ENCODE assay signal across 8 cellular contexts in genomic region chr9:37119907-37120839, GRCh38. TPM values are rescaled to one million over a fixed set of nuclear protein-coding genes. Genes with fewer than 3 reads are reported as not detected.
DNase-seq lines count a peak whose midpoint lies in the region; ATAC-seq and TF ChIP-seq lines count a peak whose summit lies in the region.

TSS of gene ZCCHC7 (plus strand) at chr9:37120574.

- H3K36me3 Mint-ChIP-seq in activated naive CD4-positive, alpha-beta T cell treated with anti-CD3 and anti-CD28 coated beads for 36 hours (ENCODE audit: low read depth), result peaks cover 6% of the 10 kb centered on the region

- intact Hi-C loops in activated naive CD4-positive, alpha-beta T cell treated with anti-CD3 and anti-CD28 coated beads for 36 hours (cut with micrococcal nuclease), result loop anchor here (1.0 to 5.0 kb wide), 11 partner anchors 41 to 353 kb away; partner anchors contain the start of genes PAX5 and ZBTB5

- peak within 1 kb of the TSS; percentile 96 for H3K27ac Mint-ChIP-seq in activated naive CD4-positive, alpha-beta T cell treated with anti-CD3 and anti-CD28 coated beads for 36 hours

- H3K9me3 Mint-ChIP-seq in activated naive CD4-positive, alpha-beta T cell treated with anti-CD3 and anti-CD28 coated beads for 36 hours, result peaks cover 6% of the 10 kb centered on the region

- peaks cover 0 to 32% (median 8%) of the 10 kb centered on the region in 3 donors for H3K4me1 ChIP-seq in gastroesophageal sphincter
- peaks cover 16 to 18% of the 10 kb centered on the region in 2 experiments for H3K4me1 ChIP-seq in neutrophil (ENCODE audit: control insufficient read depth in 1 of 2, insufficient read depth in 1 of 2, low read depth in 1 of 2, low read length in 1 of 2)

- H3K9me3 ChIP-seq in gastroesophageal sphincter, result no peaks in the 10 kb centered on the region
- no peaks in the 10 kb centered on the region for H3K9me3 ChIP-seq in neutrophil

- peak; percentile 82 to 87 for TF ChIP-seq POLR2A in gastroesophageal sphincter (IDR thresholded peaks at IDR 0.05)

- CTCF ChIA-PET in activated naive CD4-positive, alpha-beta T cell treated with anti-CD3 and anti-CD28 coated beads for 36 hours (lab: Charles Lee), result interaction anchor here (1.4 kb wide), 1 partner anchor 83 kb away, joined by 4 read pairs; no protein-coding TSS in a partner anchor

- H3K27me3 ChIP-seq in gastroesophageal sphincter (no peaks in the 10 kb centered on the region), neutrophil (no peaks in the 10 kb centered on the region)

- TF ChIP-seq CTCF in HFF-Myc (IDR thresholded peaks at IDR 0.05; ENCODE audit: low read depth, low read length, missing control alignments) (no peak), gastroesophageal sphincter (IDR thresholded peaks at IDR 0.05) (peak in 2 of 4 experiments; percentile 1 to 25), neutrophil (IDR thresholded peaks at IDR 0.05) (peak; percentile 37)

- ATAC-seq in gastroesophageal sphincter, result peak; percentile 99

- H3K36me3 ChIP-seq in gastroesophageal sphincter (no peaks in the 10 kb centered on the region), neutrophil (no peaks in the 10 kb centered on the region)

- 5% methylated on average over 4 to 48 of the region's 82 CpGs for WGBS in gastroesophageal sphincter (ENCODE audit: low coverage in 1 of 2), 2 donors

- no peak for TF ChIP-seq EP300 in gastroesophageal sphincter (IDR thresholded peaks at IDR 0.05)

- H3K4me3 ChIP-seq in HFF-Myc (replicated peaks; ENCODE audit: low read depth, low read length), result peak within 1 kb of the TSS; percentile 82
- H3K4me3 ChIP-seq in gastroesophageal sphincter, result peak within 1 kb of the TSS; percentile 78 to 85
- H3K4me3 ChIP-seq in neutrophil (ENCODE audit: low read depth in 1 of 2, low read length in 1 of 2), result peak within 1 kb of the TSS; percentile 75 to 95

- DNase-seq in GM03348 (ENCODE audit: low spot score) (peak; percentile 99), HFF-Myc (ENCODE audit: extremely low read depth, low read depth) (peak; percentile 82), NAMALWA (ENCODE audit: low spot score) (peak; percentile 97), SK-N-DZ (ENCODE audit: low spot score) (peak; percentile 98), substantia nigra (lab: John Stamatoyannopoulos, UW) (peak; percentile 76 to 100 (median 94))
- DNase-seq in activated naive CD4-positive, alpha-beta T cell treated with anti-CD3 and anti-CD28 coated beads for 36 hours, result peak; percentile 98

- peak within 1 kb of the TSS; percentile 94 for H3K4me3 Mint-ChIP-seq in activated naive CD4-positive, alpha-beta T cell treated with anti-CD3 and anti-CD28 coated beads for 36 hours

- no peaks in the 10 kb centered on the region for H3K27me3 Mint-ChIP-seq in activated naive CD4-positive, alpha-beta T cell treated with anti-CD3 and anti-CD28 coated beads for 36 hours (ENCODE audit: low read depth)

- H3K27ac ChIP-seq in gastroesophageal sphincter, result peak within 1 kb of the TSS; percentile 88 to 96 (median 92)
- peak within 1 kb of the TSS; percentile 95 for H3K27ac ChIP-seq in neutrophil
- H3K27ac ChIP-seq in substantia nigra (ENCODE audit: low read depth, low read length, poor library complexity, severe bottlenecking), result peak within 1 kb of the TSS; percentile 92

- peaks cover 35% of the 10 kb centered on the region for H3K4me1 Mint-ChIP-seq in activated naive CD4-positive, alpha-beta T cell treated with anti-CD3 and anti-CD28 coated beads for 36 hours (ENCODE audit: low read depth)

RNA-seq across cellular contexts. Expression of gene ZCCHC7, which starts in this region (rescaled TPM):
- polyA plus RNA-seq in SK-N-DZ (2014; cell fraction: cytosol; rRNA removed), result 12.8 and 13.3 TPM in 2 replicates
- polyA plus RNA-seq in SK-N-DZ (2014; cell fraction: nucleus; rRNA removed), result 9.5 and 11.5 TPM in 2 replicates
- 10 to 100 TPM; 28.8 to 29.1 TPM for total RNA-seq in activated naive CD4-positive, alpha-beta T cell treated with anti-CD3 and anti-CD28 coated beads for 36 hours
- total RNA-seq in gastroesophageal sphincter, result 10 to 100 TPM; 12.1 to 23.5 (median 17.6) TPM

Comparison
In these comparisons a context has a peak if more than half of its experiments do, and no peak if none do; other contexts are left out.
1. Peak in every context shown above with its lines: DNase-seq, ATAC-seq, H3K4me3 ChIP-seq and H3K27ac ChIP-seq.